Comparison of ENCODE assay signal across 7 cellular contexts in the genomic region with DNA sequence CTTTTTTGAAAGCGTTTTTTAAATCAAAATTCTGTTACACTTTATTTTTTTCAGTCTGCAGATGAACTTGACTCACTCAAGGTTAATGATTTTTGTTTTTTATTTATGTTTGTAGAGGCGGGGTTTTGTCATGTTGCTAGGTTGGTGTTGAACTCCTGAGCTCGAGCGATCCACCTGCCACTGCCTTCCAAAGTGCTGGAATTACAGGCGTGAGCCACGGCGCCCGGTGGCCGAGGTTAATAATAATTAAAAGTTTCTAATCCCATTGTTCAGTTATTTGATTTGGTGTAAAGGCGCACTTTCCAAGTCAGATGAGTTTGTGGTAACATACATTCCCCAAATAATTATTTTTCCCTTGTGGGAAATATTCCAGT. TPM values are rescaled to one million over a fixed set of nuclear protein-coding genes. Genes with fewer than 3 reads are reported as not detected.
DNase-seq lines count a peak whose midpoint lies in the region; ATAC-seq and TF ChIP-seq lines count a peak whose summit lies in the region.

No MANE protein-coding gene starts in this region.

- POLR2A ChIA-PET in HEK293T (lab: Yijun Ruan, JAX) = interaction anchor here (0.6 to 2.4 kb wide), 15 partner anchors 10 to 127 kb away, joined by 3 to 23 read pairs (median 4); no protein-coding TSS in a partner anchor

- no peaks in the 10 kb centered on the region for H3F3A ChIP-seq in smooth muscle cell (ENCODE audit: low read depth)

- H3K27me3 ChIP-seq in WERI-Rb-1 (ENCODE audit: insufficient read depth, low read depth, severe bottlenecking) = no peaks in the 10 kb centered on the region
- H3K27me3 ChIP-seq in left ventricle myocardium inferior (ENCODE audit: low read depth) = no peaks in the 10 kb centered on the region
- no peaks in the 10 kb centered on the region for H3K27me3 ChIP-seq in smooth muscle cell (ENCODE audit: low read depth)

- peak overlapping the region; percentile 79 for H2AFZ ChIP-seq in smooth muscle cell (ENCODE audit: low read depth)

- peaks cover 89% of the 10 kb centered on the region for H3K4me1 ChIP-seq in left ventricle myocardium inferior
- peaks cover 22% of the 10 kb centered on the region for H3K4me1 ChIP-seq in smooth muscle cell (ENCODE audit: low read depth)

- H3K79me2 ChIP-seq in smooth muscle cell (ENCODE audit: low read depth) = peaks cover 42% of the 10 kb centered on the region

- H3K9me3 ChIP-seq in WERI-Rb-1 (ENCODE audit: severe bottlenecking) (no peaks in the 10 kb centered on the region), left ventricle myocardium inferior (replicated peaks) (no peaks in the 10 kb centered on the region), smooth muscle cell (replicated peaks; ENCODE audit: low read depth) (no peaks in the 10 kb centered on the region)

- peaks cover 68% of the 10 kb centered on the region for H4K20me1 ChIP-seq in smooth muscle cell (ENCODE audit: low read depth)

- H3K36me3 ChIP-seq in WERI-Rb-1 = peaks cover 16% of the 10 kb centered on the region
- peaks cover 12% of the 10 kb centered on the region for H3K36me3 ChIP-seq in left ventricle myocardium inferior
- H3K36me3 ChIP-seq in smooth muscle cell (ENCODE audit: low read depth) = peaks cover 6% of the 10 kb centered on the region

- ATAC-seq in HG03571 (IDR thresholded peaks at IDR 0.05; ENCODE audit: unreplicated experiment) (no peak), GM21447 (IDR thresholded peaks at IDR 0.05; ENCODE audit: unreplicated experiment) (no peak)

- DNase-seq in HEK293T (ENCODE audit: extremely low spot score) = no peak
- no peak for DNase-seq in WERI-Rb-1
- DNase-seq in left ventricle myocardium inferior = no peak
- no peak for DNase-seq in smooth muscle cell (lab: John Stamatoyannopoulos, UW; ENCODE audit: unreplicated experiment)
- DNase-seq in cerebellum (ENCODE audit: low spot score) = no peak

- peak overlapping the region; percentile 96 for H3K4me2 ChIP-seq in smooth muscle cell

- peak overlapping the region; percentile 90 for H3K4me3 ChIP-seq in WERI-Rb-1 (ENCODE audit: low read depth, low read length)
- peak overlapping the region; percentile 91 for H3K4me3 ChIP-seq in left ventricle myocardium inferior
- H3K4me3 ChIP-seq in smooth muscle cell = peak overlapping the region; percentile 90

- peak overlapping the region; percentile 100 for H3K9ac ChIP-seq in smooth muscle cell (ENCODE audit: low read depth)

- WGBS in smooth muscle cell (ENCODE audit: low lambda C conversion rate) = 41% methylated on average over 10 of the region's 10 CpGs

- intact Hi-C loops in left ventricle myocardium inferior (cut with micrococcal nuclease) = no loop called here

- H3K27ac ChIP-seq in WERI-Rb-1 = peak overlapping the region; percentile 95
- H3K27ac ChIP-seq in left ventricle myocardium inferior (replicated peaks) = peak overlapping the region; percentile 100
- peak overlapping the region; percentile 100 for H3K27ac ChIP-seq in smooth muscle cell (ENCODE audit: low read depth)

- TF ChIP-seq CTCF in WERI-Rb-1 (IDR thresholded peaks at IDR 0.05; ENCODE audit: low read depth, low read length) = no peak
- TF ChIP-seq CTCF in left ventricle myocardium inferior (IDR thresholded peaks at IDR 0.05; ENCODE audit: borderline replicate concordance) = no peak
- no peak for TF ChIP-seq CTCF in smooth muscle cell (IDR thresholded peaks at IDR 0.05; ENCODE audit: borderline replicate concordance, insufficient read depth, poor library complexity, severe bottlenecking)

- CTCF ChIA-PET in HEK293T (lab: Yijun Ruan, JAX) = interaction anchor here (0.9 kb wide), 1 partner anchor 22 kb away, joined by 3 read pairs; no protein-coding TSS in a partner anchor

TF ChIP-seq in HEK293T, 16 proteins besides CTCF, POLR2A, EP300 and RAD21:
- TF ChIP-seq L3MBTL2 (conservative IDR thresholded peaks at IDR 0.05) = 0 out of 2 replicates have a peak, but pooled peaks have one; percentile 18
- no peak for TF ChIP-seq BHLHE40 (IDR thresholded peaks at IDR 0.05; ENCODE audit: borderline replicate concordance)

RNA-seq across cellular contexts. Expression of gene CHD1, which starts 1.2 kb away (rescaled TPM):
- 11.6 TPM for total RNA-seq in left ventricle myocardium inferior
- 51.5 and 66.3 TPM in 2 replicates for total RNA-seq in smooth muscle cell
- 12.0 and 14.0 TPM in 2 replicates for polyA plus RNA-seq in smooth muscle cell
- 108 TPM for total RNA-seq in cerebellum
